In genomic region chr2:128396500-128396891, GRCh38 we compare ENCODE assay signal across 9 cellular contexts.
DNase-seq lines count a peak whose midpoint lies in the region; ATAC-seq, FAIRE-seq and TF ChIP-seq lines count a peak whose summit lies in the region.
"Had no signal": no experiment of that assay in that cellular context is flagged by ENCODE, and none has a peak within 500 bp of the region (broad histone marks: within the 10 kb centered on the region; RNA-seq: fewer than 3 reads in every experiment).

No MANE protein-coding gene starts in this region.

- H3K9ac ChIP-seq in HUES64 (ENCODE audit: low read depth, low read length) (no peak overlapping the region), PC-3 (ENCODE audit: low read length) (no peak overlapping the region)

- H3K9me3 ChIP-seq in HUES64 (ENCODE audit: insufficient read depth, low read depth, low read length) (no peaks in the 10 kb centered on the region), PC-3 (ENCODE audit: low read length) (no peaks in the 10 kb centered on the region), esophagus squamous epithelium (no peaks in the 10 kb centered on the region), pancreas (no peaks in the 10 kb centered on the region)

- H3K4me3 ChIP-seq in HUES64 (ENCODE audit: low read length) (no peak overlapping the region), PC-3 (ENCODE audit: low read length) (no peak overlapping the region), esophagus squamous epithelium (no peak overlapping the region), pancreas (no peak overlapping the region)

- whole genome bisulfite sequencing in HUES64, result 29% methylated on average over 7 of the region's 7 CpGs
- 54 to 66% methylated on average over 7 of the region's 7 CpGs for WGBS in esophagus squamous epithelium, 2 donors
- 84 to 87% methylated on average over 7 of the region's 7 CpGs for WGBS in pancreas, 2 donors

- FAIRE-seq in pancreas (lab: Jason Lieb, UNC), result no peak

- DNase-seq in PC-3 (peak; percentile 6), esophagus squamous epithelium (lab: John Stamatoyannopoulos, UW) (no peak), pancreas (peak in 2 of 6 donors; percentile 1 to 25), inferior parietal cortex (ENCODE audit: extremely low spot score) (no peak), NCI-H2196 (lab: John Stamatoyannopoulos, UW; ENCODE audit: unreplicated experiment) (no peak)
- no peak for DNase-seq in activated naive CD4-positive, alpha-beta T cell treated with Interleukin-2 at 50 U/mL for 16 hours

- H3K27ac ChIP-seq in HUES64 (ENCODE audit: low read depth, low read length) (peak overlapping the region; percentile 33; the same call in 1 of the 2 replicates), PC-3 (ENCODE audit: low read length) (peak overlapping the region; percentile 25; the same call in 1 of the 2 replicates), esophagus squamous epithelium (peak overlapping the region; percentile 59 to 86 (median 76)), pancreas (peak overlapping the region in 3 of 4 donors; percentile 15 to 75 (median 67))

- H3K27me3 ChIP-seq in HUES64 (ENCODE audit: insufficient read depth, low read length), result no peaks in the 10 kb centered on the region
- H3K27me3 ChIP-seq in PC-3 (ENCODE audit: low read length), result peaks cover 11% of the 10 kb centered on the region; the same call in 1 of the 2 replicates
- no peaks in the 10 kb centered on the region for H3K27me3 ChIP-seq in esophagus squamous epithelium
- no peaks in the 10 kb centered on the region for H3K27me3 ChIP-seq in pancreas

- no peaks in the 10 kb centered on the region for H3K79me2 ChIP-seq in PC-3 (ENCODE audit: low read length)

- 0 out of 2 replicates have a peak overlapping the region, but pooled peaks have one; percentile 14 for H3K4me2 ChIP-seq in PC-3 (ENCODE audit: low read length)

- no peaks in the 10 kb centered on the region for H3F3A ChIP-seq in PC-3 (ENCODE audit: low read length, unreplicated experiment)

- peak overlapping the region; percentile 73 for H2AFZ ChIP-seq in PC-3 (ENCODE audit: low read length)

- H3K36me3 ChIP-seq in HUES64 (ENCODE audit: insufficient read depth, low read length) (no peaks in the 10 kb centered on the region), PC-3 (ENCODE audit: low read depth, low read length) (no peaks in the 10 kb centered on the region), esophagus squamous epithelium (no peaks in the 10 kb centered on the region), pancreas (no peaks in the 10 kb centered on the region)

- intact Hi-C loops in PC-3 (cut with micrococcal nuclease) (no loop called here), esophagus squamous epithelium (cut with DNase I) (no loop called here), pancreas (cut with DNase I) (no loop called here)

- H3K4me1 ChIP-seq in HUES64 (ENCODE audit: insufficient read depth, low read length) (peaks cover 13% of the 10 kb centered on the region), PC-3 (ENCODE audit: insufficient read depth, low read length) (peaks cover 11% of the 10 kb centered on the region), esophagus squamous epithelium (peaks cover 8 to 43% (median 14%) of the 10 kb centered on the region in 3 donors), pancreas (peaks cover 0 to 3% (median 0%) of the 10 kb centered on the region in 3 donors)

- ATAC-seq in PC-3 (no peak; the same call in 1 of the 2 replicates), pancreas (peak in 1 of 4 donors; percentile 49), HG03135 (IDR thresholded peaks at IDR 0.05; ENCODE audit: unreplicated experiment) (no peak)
- ATAC-seq: stimulated activated memory B cell treated with anti-CD40 and anti-IgM and Interleukin-4, amounts not matched to agents 10 μg/mL and 1 μg/mL and 100 μg/mL, for 72 hours had no signal

- POLR2A ChIA-PET in PC-3 (lab: Charles Lee; ENCODE audit: unreplicated experiment), result no interaction called here

- TF ChIP-seq CTCF in PC-3 (conservative IDR thresholded peaks at IDR 0.05; ENCODE audit: low read depth, low read length) (no peak), esophagus squamous epithelium (IDR thresholded peaks at IDR 0.05) (no peak), pancreas (IDR thresholded peaks at IDR 0.05) (no peak)

- H3K9me2 ChIP-seq in PC-3 (replicated peaks; ENCODE audit: low read length), result no peaks in the 10 kb centered on the region

- BruUV-seq in PC-3 (replicated peaks; lab: Mats Ljungman, UMichigan), result no TSS peak

- TF ChIP-seq POLR2A in esophagus squamous epithelium (IDR thresholded peaks at IDR 0.05), result no peak

- H4K20me1 ChIP-seq in PC-3 (ENCODE audit: low read length), result no peaks in the 10 kb centered on the region

- CTCF ChIA-PET in PC-3 (lab: Charles Lee), result no interaction called here

Comparison
In these comparisons a context has a peak if more than half of its experiments do, and no peak if none do; other contexts are left out.
1. H3K27ac ChIP-seq: peak in every context shown above with its lines; median percentile 76 in esophagus squamous epithelium; 67 in pancreas; 33 in HUES64; 25 in PC-3.